ENCODE assay signal across 16 cellular contexts in the genomic region with DNA sequence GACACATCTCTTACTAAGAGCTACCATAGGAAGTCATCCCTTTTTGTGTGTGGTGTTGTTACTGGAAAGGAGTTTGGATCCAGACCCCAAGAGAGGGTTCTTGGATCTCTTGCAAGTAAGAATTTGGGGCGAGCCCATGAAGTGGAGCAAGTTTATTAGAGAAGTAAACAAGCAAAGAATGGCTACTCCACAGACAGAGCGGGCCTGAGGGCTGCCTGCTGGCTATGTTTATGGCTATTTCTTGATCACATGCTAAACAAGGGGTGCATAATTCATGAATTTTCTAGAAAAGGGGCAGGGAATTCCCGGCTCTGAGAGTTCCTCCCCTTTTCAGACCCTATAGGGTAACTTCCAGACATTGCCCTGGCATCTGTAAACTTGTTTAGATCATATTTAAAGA. TPM values are rescaled to one million over a fixed set of nuclear protein-coding genes. Genes with fewer than 3 reads are reported as not detected.
DNase-seq lines count a peak whose midpoint lies in the region; ATAC-seq and TF ChIP-seq lines count a peak whose summit lies in the region.
"Had no signal": no experiment of that assay in that cellular context is flagged by ENCODE, and none has a peak within 500 bp of the region (broad histone marks: within the 10 kb centered on the region; RNA-seq: fewer than 3 reads in every experiment).

No MANE protein-coding gene starts in this region.

- TF ChIP-seq EP300 in stomach (IDR thresholded peaks at IDR 0.05): no peak

- ATAC-seq in lower lobe of right lung (no peak), HG03571 (IDR thresholded peaks at IDR 0.05; ENCODE audit: unreplicated experiment) (no peak)

- no peak overlapping the region for H3K27ac Mint-ChIP-seq in osteocyte (ENCODE audit: unreplicated experiment)
- H3K27ac Mint-ChIP-seq: CD4-positive, alpha-beta memory T cell; HFFc6 had no signal

- H3K4me1 ChIP-seq in lower lobe of right lung (no peaks in the 10 kb centered on the region), stomach (peaks cover 0 to under 1% (median 0%) of the 10 kb centered on the region in 4 donors)
- H3K4me1 ChIP-seq: HAP-1 had no signal

- no peaks in the 10 kb centered on the region for H3K36me3 Mint-ChIP-seq in osteocyte (ENCODE audit: unreplicated experiment)
- H3K36me3 Mint-ChIP-seq: CD4-positive, alpha-beta memory T cell had no signal

- no peak overlapping the region for H3K4me3 ChIP-seq in lower lobe of right lung
- H3K4me3 ChIP-seq in stomach: no peak overlapping the region
- H3K4me3 ChIP-seq: HAP-1 had no signal

- TF ChIP-seq CTCF in lower lobe of right lung (IDR thresholded peaks at IDR 0.05) (no peak), stomach (IDR thresholded peaks at IDR 0.05) (no peak), osteocyte (IDR thresholded peaks at IDR 0.05) (no peak)

- H3K9me3 Mint-ChIP-seq in osteocyte (ENCODE audit: unreplicated experiment): no peaks in the 10 kb centered on the region
- H3K9me3 Mint-ChIP-seq: CD4-positive, alpha-beta memory T cell; HFFc6 had no signal

- peak; percentile 26 for DNase-seq in islet precursor cell
- DNase-seq in lower lobe of right lung: peak; percentile 7
- peak; percentile 14 for DNase-seq in stomach
- DNase-seq in osteocyte (ENCODE audit: extremely low spot score, unreplicated experiment): no peak
- no peak for DNase-seq in activated naive CD4-positive, alpha-beta T cell (lab: John Stamatoyannopoulos, UW)
- DNase-seq: C1 segment of cervical spinal cord; Calu3; CD4-positive, alpha-beta memory T cell; COR-L47; DMS53; DMS79 treated with DMSO at 0.1 percent for 48 hours; GF-D8; GOT3; HFFc6 had no signal

- peaks cover 23% of the 10 kb centered on the region for H3K27me3 Mint-ChIP-seq in osteocyte (ENCODE audit: unreplicated experiment)

- H3K36me3 ChIP-seq in lower lobe of right lung: no peaks in the 10 kb centered on the region
- no peaks in the 10 kb centered on the region for H3K36me3 ChIP-seq in stomach
- H3K36me3 ChIP-seq: HAP-1 had no signal

- no peak overlapping the region for H3K27ac ChIP-seq in lower lobe of right lung
- H3K27ac ChIP-seq in stomach: no peak overlapping the region

- H3K9me3 ChIP-seq in lower lobe of right lung (no peaks in the 10 kb centered on the region), stomach (no peaks in the 10 kb centered on the region)
- H3K9me3 ChIP-seq: HAP-1 had no signal

- H3K27me3 ChIP-seq in lower lobe of right lung (ENCODE audit: low read depth) (no peaks in the 10 kb centered on the region), stomach (peaks cover 0 to 5% (median 0%) of the 10 kb centered on the region in 3 donors)

- no peak for TF ChIP-seq POLR2A in stomach (IDR thresholded peaks at IDR 0.05)

- intact Hi-C loops in lower lobe of right lung (cut with DNase I): no loop called here
- intact Hi-C loops in stomach (cut with DNase I; ENCODE audit: low total_unique reads): no loop called here

- 63 to 79% (median 67%) methylated on average over 3 of the region's 3 CpGs for WGBS in stomach, 5 donors

- peaks cover 8% of the 10 kb centered on the region for H3K4me1 Mint-ChIP-seq in osteocyte (ENCODE audit: unreplicated experiment)

- H3K4me3 Mint-ChIP-seq in osteocyte (ENCODE audit: unreplicated experiment): no peak overlapping the region
- H3K4me3 Mint-ChIP-seq: CD4-positive, alpha-beta memory T cell; HFFc6 had no signal

RNA-seq across cellular contexts. Expression of gene PXDN, which starts 30.6 kb away (rescaled TPM):
- total RNA-seq in lower lobe of right lung: 36.3 TPM
- total RNA-seq in stomach: 10 to 100 TPM; 24.9 to 71.6 (median 42.0) TPM
- polyA plus RNA-seq in stomach: 1 to 10 TPM; 3.3 to 8.0 (median 5.0) TPM
- total RNA-seq in osteocyte: 459 and 488 TPM in 2 replicates
- total RNA-seq: Calu3; CD4-positive, alpha-beta memory T cell had no signal

Comparison
In these comparisons a context has a peak if more than half of its experiments do, and no peak if none do; other contexts are left out.
1. DNase-seq: peak in islet precursor cell (single experiment), lower lobe of right lung (single experiment) and stomach (single experiment); none in osteocyte (single experiment) and activated naive CD4-positive, alpha-beta T cell (0 of 4).